ENCODE assay signal across 9 cellular contexts in the genomic region with DNA sequence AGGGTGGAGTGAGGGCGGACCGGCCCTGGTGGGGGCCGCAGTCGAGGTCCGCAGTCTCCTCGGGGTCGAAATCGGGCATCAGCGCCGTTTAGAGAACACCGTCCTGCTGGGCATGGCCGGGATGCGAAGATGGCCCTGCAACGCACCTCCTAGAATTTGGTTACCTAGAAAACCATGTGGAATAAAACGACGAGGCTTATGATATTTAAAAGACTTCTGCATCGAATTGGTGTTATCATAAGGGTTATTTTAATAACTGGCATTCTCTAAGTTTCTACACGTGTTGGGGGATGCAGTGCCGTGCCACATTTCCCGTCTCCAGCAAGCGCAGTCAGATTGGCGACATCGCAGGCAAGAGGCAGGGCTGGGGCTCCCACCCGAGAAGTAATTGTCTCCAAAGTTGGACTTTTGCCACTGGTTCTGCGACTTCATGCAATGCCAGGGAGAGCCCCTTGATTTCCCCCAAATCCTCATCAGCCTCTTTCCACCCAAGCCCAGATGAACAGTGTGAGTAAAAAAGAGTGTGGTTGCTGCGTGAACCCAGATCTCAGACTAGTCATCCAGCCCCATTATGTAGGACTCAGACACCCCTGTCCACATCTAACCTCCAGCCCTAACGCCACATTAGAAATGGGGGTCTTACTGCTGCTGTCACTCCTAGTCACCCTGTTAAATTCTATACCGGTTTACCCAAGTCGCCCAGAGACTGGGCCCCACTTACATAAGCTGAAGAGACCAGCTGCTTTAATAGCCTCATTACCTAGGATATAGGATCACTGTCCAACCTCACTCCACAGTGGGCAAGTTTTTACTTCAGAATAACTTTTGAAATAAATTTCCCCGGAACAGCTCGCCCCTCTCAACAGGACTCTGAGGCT. TPM values are rescaled to one million over a fixed set of nuclear protein-coding genes. Genes with fewer than 3 reads are reported as not detected.
DNase-seq lines count a peak whose midpoint lies in the region; ATAC-seq and TF ChIP-seq lines count a peak whose summit lies in the region.
"Had no signal": no experiment of that assay in that cellular context is flagged by ENCODE, and none has a peak within 500 bp of the region (broad histone marks: within the 10 kb centered on the region; RNA-seq: fewer than 3 reads in every experiment).

No MANE protein-coding gene starts in this region.

- no peaks in the 10 kb centered on the region; the same call in 1 of the 2 replicates for H3K27me3 ChIP-seq in H7 (ENCODE audit: control insufficient read depth, insufficient read depth, low read length)
- no peaks in the 10 kb centered on the region for H3K27me3 ChIP-seq in neuron (ENCODE audit: insufficient read depth, low read length)

- DNase-seq in H7 (peak; percentile 39), erythroblast (lab: John Stamatoyannopoulos, UW) (no peak), germinal center (ENCODE audit: low spot score) (no peak), GM19238 (ENCODE audit: insufficient read length, low spot score) (no peak)
- DNase-seq in activated CD4-positive, alpha-beta T cell treated with anti-CD3 and anti-CD28 coated beads, Interleukin-2, amount 50 U/mL, for 48 hours = peak; percentile 55 to 68

- no peak for TF ChIP-seq CTCF in 22Rv1 (IDR thresholded peaks at IDR 0.05)

- ATAC-seq in GM21390 (IDR thresholded peaks at IDR 0.05; ENCODE audit: unreplicated experiment) = no peak

- TF ChIP-seq POLR2A in erythroblast (IDR thresholded peaks at IDR 0.05; ENCODE audit: low read length) = peak; percentile 69

- H3K4me1 ChIP-seq in neuron (ENCODE audit: insufficient read depth, low read length) = peaks cover 26% of the 10 kb centered on the region

- H2AFZ ChIP-seq in neuron (ENCODE audit: low read depth, low read length) = peak overlapping the region; percentile 24

- peak overlapping the region; percentile 95 for H3K27ac ChIP-seq in 22Rv1

- H3K4me3 ChIP-seq in H7 (ENCODE audit: insufficient read depth, low read depth, low read length) (peak overlapping the region; percentile 76), neuron (ENCODE audit: low read length) (peak overlapping the region; percentile 48)

- H3K9me3 ChIP-seq in neuron (ENCODE audit: low read length) = no peaks in the 10 kb centered on the region

- H3K36me3 ChIP-seq in H7 (replicated peaks; ENCODE audit: control insufficient read depth, insufficient read depth, low read length) (no peaks in the 10 kb centered on the region), neuron (ENCODE audit: insufficient read depth, low read length) (no peaks in the 10 kb centered on the region)

RNA-seq across cellular contexts. Expression of gene DHRS12, which starts 0.6 kb away (rescaled TPM):
- 7.7 and 7.8 TPM in 2 replicates for total RNA-seq in H7 (2014; rRNA removed; shearing (Covaris generic))

RNA-seq across cellular contexts. Expression of gene TMEM272, which starts 40.4 kb away (rescaled TPM):
- not detected in 2 replicates for total RNA-seq in H7 (2014; rRNA removed; shearing (Covaris generic))
- total RNA-seq: glomerular endothelial cell had no signal

RNA-seq across cellular contexts. Expression of gene CCDC70, which starts 57.2 kb away (rescaled TPM):
- total RNA-seq in H7 (2014; rRNA removed; shearing (Covaris generic)) = not detected in 2 replicates
- total RNA-seq: glomerular endothelial cell had no signal

Comparison
In these comparisons a context has a peak if more than half of its experiments do, and no peak if none do; other contexts are left out.
1. DNase-seq: peak in H7 (single experiment) and activated CD4-positive, alpha-beta T cell treated with anti-CD3 and anti-CD28 coated beads, Interleukin-2, amount 50 U/mL, for 48 hours (2 of 2); none in erythroblast (0 of 2), germinal center (single experiment) and GM19238 (single experiment).